Comparison of ENCODE assay signal across 6 cellular contexts in genomic region chr2:52828112-52828511, GRCh38.
"Had no signal": no experiment of that assay in that cellular context is flagged by ENCODE, and none has a peak within 500 bp of the region (broad histone marks: within the 10 kb centered on the region; RNA-seq: fewer than 3 reads in every experiment).

No MANE protein-coding gene starts in this region.

- H3K4me3 Mint-ChIP-seq: IgD-negative memory B cell had no signal

- H3K27me3 Mint-ChIP-seq: IgD-negative memory B cell had no signal

- H3K36me3 Mint-ChIP-seq: IgD-negative memory B cell had no signal

- FAIRE-seq: HTR-8/SVneo had no signal

- H3K27ac ChIP-seq: HL-60, KMS-11 had no signal

- H3K9ac ChIP-seq: KMS-11 had no signal

- H3K4me1 Mint-ChIP-seq: IgD-negative memory B cell had no signal

- DNase-seq: KBM-7, KG1 had no signal

- H3K27ac Mint-ChIP-seq: IgD-negative memory B cell had no signal

- H3K4me2 ChIP-seq: KMS-11 had no signal
